Comparison of ENCODE assay signal across 12 cellular contexts in the genomic region with DNA sequence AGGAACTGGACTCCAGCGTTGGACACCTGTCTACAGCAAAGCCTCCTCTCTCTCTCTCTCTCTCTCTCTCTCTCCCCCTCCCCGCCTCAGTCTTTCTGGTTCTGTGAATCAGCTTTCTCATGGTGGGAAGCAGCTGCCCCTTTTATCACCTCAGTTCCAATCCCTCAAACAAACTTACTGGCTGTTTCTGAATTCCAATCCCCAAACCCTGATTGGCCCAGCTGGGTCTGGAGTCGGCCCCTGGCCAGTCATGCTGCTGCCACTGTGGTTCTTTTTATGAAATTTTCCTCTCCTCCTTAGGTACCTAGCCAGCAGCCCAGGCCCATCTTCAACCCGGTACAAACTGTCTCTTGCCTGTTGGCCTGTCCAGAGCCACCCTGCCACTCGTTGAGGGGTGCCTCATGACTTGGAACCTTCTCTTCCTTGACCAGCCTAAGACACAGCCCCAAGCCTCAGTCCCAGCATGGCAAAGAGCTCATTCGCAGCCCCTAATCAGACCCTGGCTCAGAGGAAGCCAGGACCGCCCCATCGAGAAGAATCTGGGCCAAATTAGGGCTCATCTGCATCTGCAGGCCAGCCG. TPM values are rescaled to one million over a fixed set of nuclear protein-coding genes. Genes with fewer than 3 reads are reported as not detected.
A peak's percentile ranks its signal among the peaks of the same experiment; 100 is the strongest.
DNase-seq lines count a peak whose midpoint lies in the region; ATAC-seq, FAIRE-seq and TF ChIP-seq lines count a peak whose summit lies in the region.
"Had no signal": no experiment of that assay in that cellular context is flagged by ENCODE, and none has a peak within 500 bp of the region (broad histone marks: within the 10 kb centered on the region; RNA-seq: fewer than 3 reads in every experiment).

No MANE protein-coding gene starts in this region.

- 0 out of 2 replicates have a peak overlapping the region, but pooled peaks have one; percentile 30 for H2BK12ac ChIP-seq in H1 (ENCODE audit: low read depth, low read length)

- H4K91ac ChIP-seq in H1 (replicated peaks; ENCODE audit: insufficient read length, low read length) = no peak overlapping the region

- H3K4me3 ChIP-seq in LNCaP clone FGC (ENCODE audit: low read depth, low read length) (no peak overlapping the region), H1 (ENCODE audit: extremely low read depth in 1 of 4, insufficient read depth in 2 of 4, low read depth in 3 of 4, low read length in 4 of 4) (no peak overlapping the region), osteoblast (ENCODE audit: insufficient read depth, low read length) (no peak overlapping the region)
- H3K4me3 ChIP-seq: transverse colon had no signal

- no peaks in the 10 kb centered on the region for H3K79me2 ChIP-seq in H1 (ENCODE audit: control insufficient read depth in 1 of 2, insufficient read depth in 2 of 2, low read length in 2 of 2)
- H3K79me2 ChIP-seq in osteoblast (ENCODE audit: insufficient read depth, low read length) = no peaks in the 10 kb centered on the region

- CTCF ChIA-PET in H1 (lab: Charles Lee; ENCODE audit: partially characterized antibody) = interaction anchor here (0.6 to 4.6 kb wide), 10 partner anchors 18 to 236 kb away, joined by 3 to 41 read pairs (median 4); no protein-coding TSS in a partner anchor

- H2BK120ac ChIP-seq in H1 (replicated peaks; ENCODE audit: low read depth, low read length) = no peak overlapping the region

- no peaks in the 10 kb centered on the region for H3K9me3 ChIP-seq in H1 (ENCODE audit: insufficient read depth in 2 of 2, low read depth in 1 of 2, low read length in 1 of 2)
- H3K9me3 ChIP-seq in osteoblast (ENCODE audit: low read depth, low read length) = no peaks in the 10 kb centered on the region
- H3K9me3 ChIP-seq: transverse colon had no signal

- H3K23me2 ChIP-seq in H1 (ENCODE audit: low read depth, low read length) = no peaks in the 10 kb centered on the region

- no peaks in the 10 kb centered on the region for H3K79me1 ChIP-seq in H1 (ENCODE audit: low read depth, low read length)

- peak overlapping the region; percentile 32 for H3K27ac Mint-ChIP-seq in T-helper 2 cell treated with Interferon-gamma antibody and Interleukin-4, amounts not matched to agents 5 μg/mL and 100 μg/mL, for 36 hours
- peak overlapping the region; percentile 66 for H3K27ac Mint-ChIP-seq in stimulated activated effector memory CD8-positive, alpha-beta T cell treated with anti-CD3 and anti-CD28 coated beads, Interleukin-12 subunit alpha, Interleukin-12 subunit beta, amount 100 ng/mL, for 72 hours

- H4K8ac ChIP-seq in H1 (ENCODE audit: extremely low read depth, insufficient read depth, low read length) = peak overlapping the region; percentile 28

- DNase-seq in T-helper 2 cell treated with Interferon-gamma antibody and Interleukin-4, amounts not matched to agents 5 μg/mL and 100 μg/mL, for 36 hours (ENCODE audit: low spot score) = no peak
- DNase-seq in T-helper 2 cell (no peak), LNCaP clone FGC (ENCODE audit: low read depth) (peak; percentile 70), H1 (ENCODE audit: low read depth in 1 of 2, low spot score in 2 of 2) (no peak), osteoblast (ENCODE audit: insufficient read length, low spot score, missing footprints) (no peak), NCI-H2081 treated with DMSO at 0.1 percent for 48 hours (lab: John Stamatoyannopoulos, UW) (no peak), RKO (ENCODE audit: low spot score) (no peak)
- DNase-seq in stimulated activated effector memory CD8-positive, alpha-beta T cell treated with anti-CD3 and anti-CD28 coated beads, Interleukin-12 subunit alpha, Interleukin-12 subunit beta, amount 100 ng/mL, for 72 hours (ENCODE audit: low spot score in 2 of 2) = no peak
- DNase-seq: cerebellar nuclear complex, NCI-H1048, transverse colon had no signal

- no peak overlapping the region for H3K9ac ChIP-seq in H1 (replicated peaks in 1 of 4; ENCODE audit: extremely low read depth in 1 of 4, low read depth in 3 of 4, low read length in 3 of 4)

- H3K4me1 ChIP-seq in H1 (replicated peaks in 1 of 4; ENCODE audit: control insufficient read depth in 3 of 4, insufficient read depth in 4 of 4, low read length in 3 of 4) (peaks cover 0 to 4% (median 0%) of the 10 kb centered on the region in 4 experiments; a peak in 4 of 7 replicates), osteoblast (ENCODE audit: insufficient read depth, low read length) (no peaks in the 10 kb centered on the region)

- no peak overlapping the region for H3K4ac ChIP-seq in H1 (replicated peaks; ENCODE audit: insufficient read length, low read depth, low read length)

- 0 out of 2 replicates have a peak overlapping the region, but pooled peaks have one; percentile 7 for H2BK5ac ChIP-seq in H1 (ENCODE audit: low read depth, low read length)

- H3K23ac ChIP-seq in H1 (ENCODE audit: insufficient read length) = no peak overlapping the region

- no peaks in the 10 kb centered on the region for H3K27me3 Mint-ChIP-seq in T-helper 2 cell treated with Interferon-gamma antibody and Interleukin-4, amounts not matched to agents 5 μg/mL and 100 μg/mL, for 36 hours (ENCODE audit: low read depth)

- FAIRE-seq in H1 (lab: Jason Lieb, UNC) = no peak
- FAIRE-seq: endothelial cell of umbilical vein had no signal

- no peaks in the 10 kb centered on the region for H3K36me3 Mint-ChIP-seq in T-helper 2 cell treated with Interferon-gamma antibody and Interleukin-4, amounts not matched to agents 5 μg/mL and 100 μg/mL, for 36 hours (ENCODE audit: low read depth)
- no peaks in the 10 kb centered on the region for H3K36me3 Mint-ChIP-seq in stimulated activated effector memory CD8-positive, alpha-beta T cell treated with anti-CD3 and anti-CD28 coated beads, Interleukin-12 subunit alpha, Interleukin-12 subunit beta, amount 100 ng/mL, for 72 hours

- H3K4me1 Mint-ChIP-seq in T-helper 2 cell treated with Interferon-gamma antibody and Interleukin-4, amounts not matched to agents 5 μg/mL and 100 μg/mL, for 36 hours (ENCODE audit: low read depth) = peaks cover 5% of the 10 kb centered on the region
- peaks cover 14% of the 10 kb centered on the region for H3K4me1 Mint-ChIP-seq in stimulated activated effector memory CD8-positive, alpha-beta T cell treated with anti-CD3 and anti-CD28 coated beads, Interleukin-12 subunit alpha, Interleukin-12 subunit beta, amount 100 ng/mL, for 72 hours

- H3K18ac ChIP-seq in H1 (ENCODE audit: extremely low read depth, low read length) = peak overlapping the region; percentile 85; the same call in 1 of the 2 replicates

- H3K4me2 ChIP-seq in H1 (ENCODE audit: insufficient read depth in 1 of 2, low read depth in 2 of 2, low read length in 2 of 2) (no peak overlapping the region; a peak in 1 of 4 replicates), osteoblast (ENCODE audit: insufficient read depth, low read length) (no peak overlapping the region)

- peak overlapping the region; percentile 38 for H4K5ac ChIP-seq in H1 (ENCODE audit: insufficient read length, low read depth, low read length)

- no peak overlapping the region for H2BK15ac ChIP-seq in H1 (ENCODE audit: low read length)

- TF ChIP-seq CTCF in LNCaP clone FGC (IDR thresholded peaks at IDR 0.05; ENCODE audit: control insufficient read depth, extremely low read depth, insufficient read depth) (no peak), H1 (IDR thresholded peaks at IDR 0.05; ENCODE audit: control extremely low read depth in 1 of 3, insufficient read depth in 1 of 3, low read depth in 1 of 3, low read length in 3 of 3) (no peak), osteoblast (IDR thresholded peaks at IDR 0.05; ENCODE audit: extremely low read depth, low read depth, low read length) (no peak)

- no peak for ATAC-seq in stimulated activated effector memory CD8-positive, alpha-beta T cell treated with anti-CD3 and anti-CD28 coated beads, Interleukin-12 subunit alpha, Interleukin-12 subunit beta, amount 100 ng/mL, for 72 hours

- POLR2A ChIA-PET in H1 (lab: Charles Lee; ENCODE audit: partially characterized antibody) = interaction anchor here (0.5 to 2.6 kb wide), 7 partner anchors 10 to 134 kb away, joined by 3 to 10 read pairs (median 3); a partner anchor contains a TSS

- H3K56ac ChIP-seq in H1 (replicated peaks; ENCODE audit: insufficient read length, low read depth, low read length) = no peak overlapping the region

- WGBS in H1 (ENCODE audit: extremely low coverage in 1 of 2, insufficient coverage in 1 of 2, insufficient read length in 1 of 2, insufficient replicate concordance in 2 of 2, low coverage in 1 of 2, low lambda C conversion rate in 2 of 2, missing lambda C conversion rate in 1 of 2), 2 experiments = 76% methylated on average over 9 of the region's 9 CpGs; no CpG with 5 or more reads in 1 of the 2 experiments

- TF ChIP-seq EP300 in H1 (IDR thresholded peaks at IDR 0.05; ENCODE audit: borderline replicate concordance in 1 of 2, low read depth in 2 of 2, low read length in 2 of 2) = no peak

- no peaks in the 10 kb centered on the region for H4K20me1 ChIP-seq in H1 (replicated peaks in 1 of 2; ENCODE audit: control insufficient read depth in 1 of 2, insufficient read depth in 2 of 2, low read length in 2 of 2)
- H4K20me1 ChIP-seq in osteoblast (ENCODE audit: insufficient read depth, low read length) = no peaks in the 10 kb centered on the region

- H2BK20ac ChIP-seq in H1 (ENCODE audit: low read length) = no peak overlapping the region

- no peak overlapping the region for H3K14ac ChIP-seq in H1 (ENCODE audit: insufficient read length)

- no peaks in the 10 kb centered on the region for H3K27me3 ChIP-seq in H1 (replicated peaks in 1 of 4; ENCODE audit: control insufficient read depth in 3 of 4, extremely low read depth in 1 of 4, insufficient read depth in 3 of 4, low read length in 3 of 4)
- no peaks in the 10 kb centered on the region for H3K27me3 ChIP-seq in osteoblast (ENCODE audit: insufficient read depth, low read length)
- H3K27me3 ChIP-seq: transverse colon had no signal

- TF ChIP-seq POLR2A in H1 (IDR thresholded peaks at IDR 0.05; ENCODE audit: control extremely low read depth in 1 of 2, low read depth in 2 of 2, low read length in 2 of 2) = no peak

- H3K27ac ChIP-seq in H1 (ENCODE audit: low read depth, low read length) (no peak overlapping the region), osteoblast (ENCODE audit: low read depth, low read length) (no peak overlapping the region)
- H3K27ac ChIP-seq: transverse colon had no signal

- peak overlapping the region; percentile 60 for H2AFZ ChIP-seq in H1 (ENCODE audit: low read length)
- no peak overlapping the region for H2AFZ ChIP-seq in osteoblast (ENCODE audit: low read length)

- H3K4me3 Mint-ChIP-seq in T-helper 2 cell treated with Interferon-gamma antibody and Interleukin-4, amounts not matched to agents 5 μg/mL and 100 μg/mL, for 36 hours = no peak overlapping the region
- no peak overlapping the region for H3K4me3 Mint-ChIP-seq in stimulated activated effector memory CD8-positive, alpha-beta T cell treated with anti-CD3 and anti-CD28 coated beads, Interleukin-12 subunit alpha, Interleukin-12 subunit beta, amount 100 ng/mL, for 72 hours

- TF ChIP-seq RAD21 in H1 (IDR thresholded peaks at IDR 0.05 in 1 of 2, conservative IDR thresholded peaks at IDR 0.05 in 1 of 2; ENCODE audit: low read depth in 2 of 2, low read length in 2 of 2) = no peak

- H2AK5ac ChIP-seq in H1 (ENCODE audit: low read depth, low read length) = no peak overlapping the region

- H3K36me3 ChIP-seq in H1 (ENCODE audit: control insufficient read depth in 2 of 4, insufficient read depth in 4 of 4, low read length in 3 of 4) = no peaks in the 10 kb centered on the region
- H3K36me3 ChIP-seq in osteoblast (ENCODE audit: insufficient read depth, low read length) = no peaks in the 10 kb centered on the region
- H3K36me3 ChIP-seq: transverse colon had no signal

- H3K9me3 Mint-ChIP-seq in T-helper 2 cell treated with Interferon-gamma antibody and Interleukin-4, amounts not matched to agents 5 μg/mL and 100 μg/mL, for 36 hours = no peaks in the 10 kb centered on the region
- no peaks in the 10 kb centered on the region for H3K9me3 Mint-ChIP-seq in stimulated activated effector memory CD8-positive, alpha-beta T cell treated with anti-CD3 and anti-CD28 coated beads, Interleukin-12 subunit alpha, Interleukin-12 subunit beta, amount 100 ng/mL, for 72 hours

RNA-seq across cellular contexts. Expression of a gene that starts 9.4 kb away (rescaled TPM):
- total RNA-seq in H1 (2021; fragmentation: NEBNext Ultra II Directional; extraction: Animal tissue kit (Norgen Biotek cat#: 25700)) = 0.34 and 0.93 TPM in 2 replicates
- 0.22 and 0.39 TPM in 2 replicates for polyA plus RNA-seq in H1 (2011; rRNA removed)
- 0.87 TPM for polyA plus RNA-seq in H1 (2011; cell fraction: cytosol; rRNA removed)
- 0.20 TPM for polyA plus RNA-seq in H1 (2011; cell fraction: nucleus; rRNA removed)
- polyA plus RNA-seq in H1 (2012, experiment 1 of 2) = 0.51 to 0.70 TPM (median 0.66 TPM) in 4 replicates
- 0.18 TPM for polyA plus RNA-seq in H1 (2012, experiment 2 of 2)
- polyA plus RNA-seq in H1 (2013, experiment 1 of 2) = 0.47 TPM
- 0.61 TPM for polyA plus RNA-seq in H1 (2013, experiment 2 of 2)
- 0.10 and 0.44 TPM in 2 replicates for polyA minus RNA-seq in H1 (2011; rRNA and poly(A)+ RNA removed)
- polyA minus RNA-seq in H1 (2011; cell fraction: cytosol; rRNA and poly(A)+ RNA removed) = not detected
- not detected for polyA minus RNA-seq in H1 (2011; cell fraction: nucleus; rRNA and poly(A)+ RNA removed)
- total RNA-seq in osteoblast = 0.88 and 1.4 TPM in 2 replicates

RNA-seq across cellular contexts. Expression of a gene that starts 33.7 kb away (rescaled TPM):
- 26.0 and 29.1 TPM in 2 replicates for total RNA-seq in H1 (2021; fragmentation: NEBNext Ultra II Directional; extraction: Animal tissue kit (Norgen Biotek cat#: 25700))
- polyA plus RNA-seq in H1 (2011; rRNA removed) = 22.0 and 31.2 TPM in 2 replicates
- polyA plus RNA-seq in H1 (2011; cell fraction: cytosol; rRNA removed) = 21.3 TPM
- 90.2 TPM for polyA plus RNA-seq in H1 (2011; cell fraction: nucleus; rRNA removed)
- 15.8 to 21.0 TPM (median 18.0 TPM) in 4 replicates for polyA plus RNA-seq in H1 (2012, experiment 1 of 2)
- polyA plus RNA-seq in H1 (2012, experiment 2 of 2) = 11.9 TPM
- 31.3 TPM for polyA plus RNA-seq in H1 (2013, experiment 1 of 2)
- polyA plus RNA-seq in H1 (2013, experiment 2 of 2) = 29.9 TPM
- polyA minus RNA-seq in H1 (2011; rRNA and poly(A)+ RNA removed) = 35.4 and 36.4 TPM in 2 replicates
- polyA minus RNA-seq in H1 (2011; cell fraction: cytosol; rRNA and poly(A)+ RNA removed) = 16.7 TPM
- 25.9 TPM for polyA minus RNA-seq in H1 (2011; cell fraction: nucleus; rRNA and poly(A)+ RNA removed)
- total RNA-seq in osteoblast = 8.3 TPM in 2 replicates

RNA-seq across cellular contexts. Expression of a gene that starts 52.5 kb away (rescaled TPM):
- 28.4 and 29.9 TPM in 2 replicates for total RNA-seq in H1 (2021; fragmentation: NEBNext Ultra II Directional; extraction: Animal tissue kit (Norgen Biotek cat#: 25700))
- 71.5 and 101 TPM in 2 replicates for polyA plus RNA-seq in H1 (2011; rRNA removed)
- 41.8 TPM for polyA plus RNA-seq in H1 (2011; cell fraction: cytosol; rRNA removed)
- 39.3 TPM for polyA plus RNA-seq in H1 (2011; cell fraction: nucleus; rRNA removed)
- polyA plus RNA-seq in H1 (2012, experiment 1 of 2) = 16.2 to 31.6 TPM (median 27.3 TPM) in 4 replicates
- polyA plus RNA-seq in H1 (2012, experiment 2 of 2) = 24.8 TPM
- 27.2 TPM for polyA plus RNA-seq in H1 (2013, experiment 1 of 2)
- 31.4 TPM for polyA plus RNA-seq in H1 (2013, experiment 2 of 2)
- polyA minus RNA-seq in H1 (2011; rRNA and poly(A)+ RNA removed) = 21.6 and 29.6 TPM in 2 replicates
- 46.5 TPM for polyA minus RNA-seq in H1 (2011; cell fraction: cytosol; rRNA and poly(A)+ RNA removed)
- polyA minus RNA-seq in H1 (2011; cell fraction: nucleus; rRNA and poly(A)+ RNA removed) = 26.7 TPM
- total RNA-seq in osteoblast = 7.2 and 7.7 TPM in 2 replicates
